In the genomic region with DNA sequence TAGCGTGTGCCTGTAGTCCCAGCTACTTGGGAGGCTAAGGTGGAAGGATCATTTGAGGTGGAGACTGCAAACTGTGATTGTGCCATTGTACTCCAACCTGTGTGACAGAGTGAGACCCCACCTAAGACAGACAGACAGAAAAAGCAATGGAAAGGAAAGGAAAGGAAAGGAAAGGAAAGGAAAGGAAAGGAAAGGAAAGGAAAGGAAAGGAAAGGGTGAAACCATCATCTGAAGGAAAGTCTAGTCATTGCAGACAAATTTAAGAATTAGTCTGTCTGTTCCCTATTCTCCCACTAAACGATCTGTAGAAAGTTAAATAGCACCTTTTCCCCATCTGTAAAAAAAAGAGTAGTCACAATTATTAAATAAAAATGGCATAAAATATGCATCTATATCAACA, we compare ENCODE assay signal across 9 cellular contexts.
"Had no signal": no experiment of that assay in that cellular context is flagged by ENCODE, and none has a peak within 500 bp of the region (broad histone marks: within the 10 kb centered on the region; RNA-seq: fewer than 3 reads in every experiment).

No MANE protein-coding gene starts in this region.

- H3K4me2 ChIP-seq: GM23338 had no signal

- DNase-seq: GM23248, GOT3, H7, H9, HCEC 1CT, HFFc6 had no signal

- H3K36me3 ChIP-seq: HAP-1 had no signal

- H3K27ac ChIP-seq: GM23248 had no signal

- H3K9me3 ChIP-seq: HAP-1 had no signal

- H3K4me3 ChIP-seq: GM23248, GM23338, HAP-1 had no signal

- ATAC-seq: GM23338, HCT116 had no signal

- H2AFZ ChIP-seq: GM23248 had no signal

- H3K9ac ChIP-seq: GM23248 had no signal

- H3K4me1 ChIP-seq: HAP-1 had no signal
